8 cellular contexts compared by ENCODE assay signal in the genomic region with DNA sequence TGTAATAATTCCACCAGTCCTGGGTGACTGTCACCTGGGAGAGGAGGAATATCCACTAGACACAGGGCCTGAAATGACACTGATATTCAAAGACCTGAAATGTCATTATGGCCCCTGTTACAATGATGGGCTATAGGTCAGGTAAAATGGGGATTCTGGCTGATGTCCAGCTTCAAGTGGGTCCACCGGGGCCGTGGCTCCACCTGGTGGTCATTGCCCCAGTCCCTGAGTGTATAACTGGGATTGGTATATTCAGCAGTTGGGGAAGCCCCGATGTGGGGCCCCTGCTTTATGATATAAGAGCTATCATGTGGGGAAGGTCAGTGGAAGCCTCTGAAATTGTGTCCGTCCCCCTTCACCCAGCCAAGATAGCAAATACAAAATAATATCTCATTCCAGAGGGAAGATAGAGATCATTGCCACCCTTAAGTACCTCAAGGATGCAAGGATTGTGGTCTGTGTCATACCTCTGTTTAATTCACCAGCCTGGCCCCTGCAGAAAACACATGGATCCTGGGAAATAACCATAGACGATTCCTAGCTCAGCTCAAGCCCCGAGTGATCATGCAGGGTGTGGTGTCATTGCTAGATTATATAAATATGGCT. TPM values are rescaled to one million over a fixed set of nuclear protein-coding genes. Genes with fewer than 3 reads are reported as not detected.
DNase-seq lines count a peak whose midpoint lies in the region; ATAC-seq and TF ChIP-seq lines count a peak whose summit lies in the region.

No MANE protein-coding gene starts in this region.

- H3K4me1 ChIP-seq in breast epithelium: no peaks in the 10 kb centered on the region

- POLR2A ChIA-PET in GM10248 (lab: Yijun Ruan, JAX): interaction anchor here (2.9 kb wide), 1 partner anchor 282 kb away, joined by 9 read pairs; a partner anchor contains a TSS

- CTCF ChIA-PET in GM10248 (lab: Yijun Ruan, JAX): interaction anchor here (0.7 to 14.0 kb wide), 27 partner anchors 8 to 281 kb away, joined by 3 to 247 read pairs (median 6); a partner anchor contains a TSS

- H3K9me3 ChIP-seq in breast epithelium: no peaks in the 10 kb centered on the region

- H3K27ac ChIP-seq in VCaP: no peak overlapping the region
- H3K27ac ChIP-seq in breast epithelium: no peak overlapping the region

- no peaks in the 10 kb centered on the region for H3K36me3 ChIP-seq in breast epithelium

- peak; percentile 81 for TF ChIP-seq CTCF in GM10248 (IDR thresholded peaks at IDR 0.05; ENCODE audit: control extremely low read depth, extremely low read depth, low read depth, missing control alignments)
- peak; percentile 90 for TF ChIP-seq CTCF in VCaP (conservative IDR thresholded peaks at IDR 0.05)
- peak; percentile 62 to 75 (median 71) for TF ChIP-seq CTCF in breast epithelium (IDR thresholded peaks at IDR 0.05)

- H3K4me3 ChIP-seq in breast epithelium: no peak overlapping the region

- ATAC-seq in GM18868 (IDR thresholded peaks at IDR 0.05; ENCODE audit: unreplicated experiment) (no peak), GM21423 (IDR thresholded peaks at IDR 0.05; ENCODE audit: unreplicated experiment) (no peak)

- peak; percentile 77 for DNase-seq in GM10248 (ENCODE audit: extremely low spot score)
- peak; percentile 68 for DNase-seq in NAMALWA (ENCODE audit: low spot score)
- DNase-seq in breast epithelium (ENCODE audit: low spot score in 2 of 2): peak in 1 of 2 donors; percentile 68
- peak; percentile 26 for DNase-seq in kidney glomerular epithelial cell (lab: John Stamatoyannopoulos, UW)
- DNase-seq in stimulated activated CD8-positive, alpha-beta memory T cell treated with anti-CD3 and anti-CD28 coated beads, Interleukin-2, amount 100 ng/mL, for 48 hours (ENCODE audit: low read depth in 2 of 2): peak; percentile 45 to 47

- intact Hi-C loops in breast epithelium (cut with DNase I; ENCODE audit: low total_unique reads): no loop called here

- TF ChIP-seq POLR2A in breast epithelium (IDR thresholded peaks at IDR 0.05): no peak

- H3K27me3 ChIP-seq in breast epithelium: no peaks in the 10 kb centered on the region

RNA-seq across cellular contexts. Expression of a gene that starts 19.3 kb away (rescaled TPM):
- 10 to 100 TPM; 20.8 to 58.0 (median 27.5) TPM for total RNA-seq in breast epithelium
